In genomic region chr7:135177021-135177696, GRCh38 we compare ENCODE assay signal across 1 cellular context.
TF ChIP-seq lines count a peak whose summit lies in the region.

No MANE protein-coding gene starts in this region.

TF ChIP-seq in GM23338, 12 proteins besides CTCF, POLR2A, EP300 and RAD21 (continued from another document):
- TF ChIP-seq ZNF462 (CRISPR knock-in tag; IDR thresholded peaks at IDR 0.05), result no peak
- TF ChIP-seq POLR2AphosphoS5 (IDR thresholded peaks at IDR 0.05; ENCODE audit: low read depth), result no peak
- TF ChIP-seq JUNB (IDR thresholded peaks at IDR 0.05; ENCODE audit: unreplicated experiment), result no peak
- no peak for TF ChIP-seq ZNF114 (CRISPR knock-in tag; IDR thresholded peaks at IDR 0.05)
- TF ChIP-seq EZH2phosphoT487 (IDR thresholded peaks at IDR 0.05; ENCODE audit: unreplicated experiment), result no peak
- TF ChIP-seq REST (IDR thresholded peaks at IDR 0.05; ENCODE audit: unreplicated experiment), result no peak
- TF ChIP-seq CREB1 (CRISPR knock-in tag; IDR thresholded peaks at IDR 0.05; ENCODE audit: low read depth), result no peak
- TF ChIP-seq EZH2 (IDR thresholded peaks at IDR 0.05; ENCODE audit: low read depth, unreplicated experiment), result no peak
- no peak for TF ChIP-seq ZNF331 (CRISPR knock-in tag; IDR thresholded peaks at IDR 0.05; ENCODE audit: low read depth)
- no peak for TF ChIP-seq NANOG (IDR thresholded peaks at IDR 0.05; ENCODE audit: borderline replicate concordance)
- no peak for TF ChIP-seq STAT1 (IDR thresholded peaks at IDR 0.05; ENCODE audit: unreplicated experiment)
